ENCODE assay signal across 1 cellular context in the genomic region with DNA sequence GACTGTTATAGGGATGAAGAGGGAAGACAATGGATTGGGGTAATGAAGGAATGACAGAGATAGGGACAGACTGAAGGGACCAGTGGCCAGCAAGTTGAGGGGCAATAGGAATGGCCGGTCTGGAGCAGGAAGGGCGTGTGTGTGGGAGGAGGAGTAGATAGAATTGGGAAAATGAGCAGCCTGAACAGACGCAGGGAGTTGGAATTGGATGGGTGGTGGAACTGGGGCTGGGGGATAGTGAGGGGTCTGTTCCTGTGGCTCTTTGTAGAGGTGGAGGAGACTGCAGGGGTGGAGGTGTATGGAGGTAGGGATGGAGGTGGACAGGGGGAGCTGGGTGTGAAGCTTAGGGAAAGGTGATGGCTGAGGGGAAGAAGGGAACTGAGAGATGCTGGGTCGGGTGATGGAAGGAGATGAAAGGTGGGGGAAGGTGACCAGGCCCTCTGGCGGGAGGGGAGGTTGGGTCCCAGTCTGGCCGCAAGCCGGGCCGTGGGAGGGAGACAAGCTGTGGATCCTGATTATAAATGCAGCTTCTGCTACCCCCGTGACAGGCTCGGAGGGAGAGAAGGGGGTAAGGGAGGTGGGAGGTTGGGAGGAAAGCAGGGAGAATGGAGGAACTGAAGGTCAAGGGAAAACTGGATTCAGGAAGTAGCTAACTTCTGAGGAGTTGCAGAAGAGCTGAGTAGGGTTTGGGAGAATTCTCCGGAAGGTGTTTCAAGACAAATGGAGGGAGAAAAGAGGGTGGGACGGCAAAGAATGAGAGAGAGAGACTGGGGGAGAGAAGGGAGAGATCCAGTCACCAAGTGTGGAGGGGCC.
TF ChIP-seq lines count a peak whose summit lies in the region.

No MANE protein-coding gene starts in this region.

TF ChIP-seq in HEK293, 187 proteins besides CTCF, POLR2A, EP300 and RAD21 (continued from another document):
- TF ChIP-seq, protein P1, sequence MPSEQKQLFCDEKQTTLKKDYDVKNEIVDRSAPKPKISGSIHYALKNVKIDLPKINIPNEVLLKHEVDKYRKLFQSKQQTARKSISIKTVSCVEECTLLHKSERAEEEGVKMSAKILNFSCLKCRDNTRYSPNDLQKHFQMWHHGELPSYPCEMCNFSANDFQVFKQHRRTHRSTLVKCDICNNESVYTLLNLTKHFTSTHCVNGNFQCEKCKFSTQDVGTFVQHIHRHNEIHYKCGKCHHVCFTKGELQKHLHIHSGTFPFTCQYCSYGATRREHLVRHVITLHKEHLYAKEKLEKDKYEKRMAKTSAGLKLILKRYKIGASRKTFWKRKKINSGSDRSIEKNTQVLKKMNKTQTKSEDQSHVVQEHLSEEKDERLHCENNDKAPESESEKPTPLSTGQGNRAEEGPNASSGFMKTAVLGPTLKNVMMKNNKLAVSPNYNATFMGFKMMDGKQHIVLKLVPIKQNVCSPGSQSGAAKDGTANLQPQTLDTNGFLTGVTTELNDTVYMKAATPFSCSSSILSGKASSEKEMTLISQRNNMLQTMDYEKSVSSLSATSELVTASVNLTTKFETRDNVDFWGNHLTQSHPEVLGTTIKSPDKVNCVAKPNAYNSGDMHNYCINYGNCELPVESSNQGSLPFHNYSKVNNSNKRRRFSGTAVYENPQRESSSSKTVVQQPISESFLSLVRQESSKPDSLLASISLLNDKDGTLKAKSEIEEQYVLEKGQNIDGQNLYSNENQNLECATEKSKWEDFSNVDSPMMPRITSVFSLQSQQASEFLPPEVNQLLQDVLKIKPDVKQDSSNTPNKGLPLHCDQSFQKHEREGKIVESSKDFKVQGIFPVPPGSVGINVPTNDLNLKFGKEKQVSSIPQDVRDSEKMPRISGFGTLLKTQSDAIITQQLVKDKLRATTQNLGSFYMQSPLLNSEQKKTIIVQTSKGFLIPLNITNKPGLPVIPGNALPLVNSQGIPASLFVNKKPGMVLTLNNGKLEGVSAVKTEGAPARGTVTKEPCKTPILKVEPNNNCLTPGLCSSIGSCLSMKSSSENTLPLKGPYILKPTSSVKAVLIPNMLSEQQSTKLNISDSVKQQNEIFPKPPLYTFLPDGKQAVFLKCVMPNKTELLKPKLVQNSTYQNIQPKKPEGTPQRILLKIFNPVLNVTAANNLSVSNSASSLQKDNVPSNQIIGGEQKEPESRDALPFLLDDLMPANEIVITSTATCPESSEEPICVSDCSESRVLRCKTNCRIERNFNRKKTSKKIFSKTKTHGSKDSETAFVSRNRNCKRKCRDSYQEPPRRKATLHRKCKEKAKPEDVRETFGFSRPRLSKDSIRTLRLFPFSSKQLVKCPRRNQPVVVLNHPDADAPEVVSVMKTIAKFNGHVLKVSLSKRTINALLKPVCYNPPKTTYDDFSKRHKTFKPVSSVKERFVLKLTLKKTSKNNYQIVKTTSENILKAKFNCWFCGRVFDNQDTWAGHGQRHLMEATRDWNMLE (tag by site-specific recombination; conservative IDR thresholded peaks at IDR 0.05; ENCODE audit: low read depth) = 0 out of 2 replicates have a peak, but pooled peaks have one; percentile 17
- TF ChIP-seq ZNF311 (tag by site-specific recombination; IDR thresholded peaks at IDR 0.05; ENCODE audit: borderline replicate concordance) (no peak), ZFP3 (tag by site-specific recombination; IDR thresholded peaks at IDR 0.05; ENCODE audit: low read depth) (no peak), ZNF341 (tag by site-specific recombination; IDR thresholded peaks at IDR 0.05; ENCODE audit: low read depth) (peak; percentile 76), ZBTB20 (tag by site-specific recombination; IDR thresholded peaks at IDR 0.05) (peak; percentile 72), ZBTB48 (tag by site-specific recombination; IDR thresholded peaks at IDR 0.05) (peak; percentile 73; the same call in 1 of the 2 replicates), PRDM1 (tag by site-specific recombination; IDR thresholded peaks at IDR 0.05) (peak; percentile 93), ZNF133 (tag by site-specific recombination; IDR thresholded peaks at IDR 0.05) (no peak), ZNF830 (tag by site-specific recombination; IDR thresholded peaks at IDR 0.05; ENCODE audit: low read depth) (no peak), ZFHX2 (tag by site-specific recombination; conservative IDR thresholded peaks at IDR 0.05) (peak; percentile 54), ZNF626 (tag by site-specific recombination; IDR thresholded peaks at IDR 0.05) (no peak), ZBTB7A (tag by site-specific recombination; IDR thresholded peaks at IDR 0.05; ENCODE audit: low read depth) (0 out of 2 replicates have a peak, but pooled peaks have one; percentile 35), KLF7 (tag by site-specific recombination; IDR thresholded peaks at IDR 0.05; ENCODE audit: borderline replicate concordance) (no peak), ZNF76 (tag by site-specific recombination; IDR thresholded peaks at IDR 0.05; ENCODE audit: borderline replicate concordance, low read depth) (peak; percentile 72; the same call in 1 of the 2 replicates), OVOL3 (tag by site-specific recombination; IDR thresholded peaks at IDR 0.05) (no peak), EGR2 (tag by site-specific recombination; IDR thresholded peaks at IDR 0.05; ENCODE audit: low read depth) (peak; percentile 66)
- TF ChIP-seq, protein P2, sequence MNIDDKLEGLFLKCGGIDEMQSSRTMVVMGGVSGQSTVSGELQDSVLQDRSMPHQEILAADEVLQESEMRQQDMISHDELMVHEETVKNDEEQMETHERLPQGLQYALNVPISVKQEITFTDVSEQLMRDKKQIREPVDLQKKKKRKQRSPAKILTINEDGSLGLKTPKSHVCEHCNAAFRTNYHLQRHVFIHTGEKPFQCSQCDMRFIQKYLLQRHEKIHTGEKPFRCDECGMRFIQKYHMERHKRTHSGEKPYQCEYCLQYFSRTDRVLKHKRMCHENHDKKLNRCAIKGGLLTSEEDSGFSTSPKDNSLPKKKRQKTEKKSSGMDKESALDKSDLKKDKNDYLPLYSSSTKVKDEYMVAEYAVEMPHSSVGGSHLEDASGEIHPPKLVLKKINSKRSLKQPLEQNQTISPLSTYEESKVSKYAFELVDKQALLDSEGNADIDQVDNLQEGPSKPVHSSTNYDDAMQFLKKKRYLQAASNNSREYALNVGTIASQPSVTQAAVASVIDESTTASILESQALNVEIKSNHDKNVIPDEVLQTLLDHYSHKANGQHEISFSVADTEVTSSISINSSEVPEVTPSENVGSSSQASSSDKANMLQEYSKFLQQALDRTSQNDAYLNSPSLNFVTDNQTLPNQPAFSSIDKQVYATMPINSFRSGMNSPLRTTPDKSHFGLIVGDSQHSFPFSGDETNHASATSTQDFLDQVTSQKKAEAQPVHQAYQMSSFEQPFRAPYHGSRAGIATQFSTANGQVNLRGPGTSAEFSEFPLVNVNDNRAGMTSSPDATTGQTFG (tag by site-specific recombination; IDR thresholded peaks at IDR 0.05; ENCODE audit: borderline replicate concordance) = no peak
- TF ChIP-seq, protein P3, sequence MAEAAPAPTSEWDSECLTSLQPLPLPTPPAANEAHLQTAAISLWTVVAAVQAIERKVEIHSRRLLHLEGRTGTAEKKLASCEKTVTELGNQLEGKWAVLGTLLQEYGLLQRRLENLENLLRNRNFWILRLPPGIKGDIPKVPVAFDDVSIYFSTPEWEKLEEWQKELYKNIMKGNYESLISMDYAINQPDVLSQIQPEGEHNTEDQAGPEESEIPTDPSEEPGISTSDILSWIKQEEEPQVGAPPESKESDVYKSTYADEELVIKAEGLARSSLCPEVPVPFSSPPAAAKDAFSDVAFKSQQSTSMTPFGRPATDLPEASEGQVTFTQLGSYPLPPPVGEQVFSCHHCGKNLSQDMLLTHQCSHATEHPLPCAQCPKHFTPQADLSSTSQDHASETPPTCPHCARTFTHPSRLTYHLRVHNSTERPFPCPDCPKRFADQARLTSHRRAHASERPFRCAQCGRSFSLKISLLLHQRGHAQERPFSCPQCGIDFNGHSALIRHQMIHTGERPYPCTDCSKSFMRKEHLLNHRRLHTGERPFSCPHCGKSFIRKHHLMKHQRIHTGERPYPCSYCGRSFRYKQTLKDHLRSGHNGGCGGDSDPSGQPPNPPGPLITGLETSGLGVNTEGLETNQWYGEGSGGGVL (tag by site-specific recombination; IDR thresholded peaks at IDR 0.05) = peak; percentile 95
